In the genomic region with DNA sequence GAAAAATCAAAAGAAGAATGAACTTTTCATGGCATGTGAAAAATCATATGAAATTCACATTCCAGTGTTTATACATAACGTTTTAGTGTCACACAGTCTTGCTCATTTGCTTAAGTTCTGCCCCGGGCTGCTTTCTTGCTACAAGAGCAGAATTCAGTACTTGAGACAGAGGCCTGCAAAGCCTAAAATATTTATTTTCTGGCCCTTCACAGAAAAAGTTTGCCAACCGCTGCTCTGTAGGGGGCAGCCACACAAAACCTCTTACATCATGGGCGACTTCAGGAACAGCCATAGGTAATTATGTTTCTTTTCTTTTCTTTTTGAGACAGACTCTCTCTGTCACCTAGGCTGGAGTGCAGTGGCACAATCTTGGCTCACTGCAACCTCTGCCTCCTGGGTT, we compare ENCODE assay signal across 8 cellular contexts. TPM values are rescaled to one million over a fixed set of nuclear protein-coding genes. Genes with fewer than 3 reads are reported as not detected.
DNase-seq lines count a peak whose midpoint lies in the region; TF ChIP-seq lines count a peak whose summit lies in the region.

No MANE protein-coding gene starts in this region.

- no peaks in the 10 kb centered on the region for H3F3A ChIP-seq in SK-N-SH (replicated peaks; ENCODE audit: insufficient read depth)

- no peak for DNase-seq in SK-N-SH
- DNase-seq in esophagus muscularis mucosa (ENCODE audit: extremely low spot score), result no peak
- peak; percentile 85 for DNase-seq in osteoblast (ENCODE audit: insufficient read length, low spot score, missing footprints)
- no peak for DNase-seq in stimulated activated CD4-positive, alpha-beta T cell treated with anti-CD3 and anti-CD28 coated beads, Interleukin-4, amount 100 ng/mL, for 24 hours
- no peak for DNase-seq in SK-N-DZ (ENCODE audit: low spot score)
- DNase-seq in NCI-H2029 (lab: John Stamatoyannopoulos, UW), result no peak

- H3K36me3 ChIP-seq in SK-N-SH (replicated peaks in 1 of 2; ENCODE audit: control insufficient read depth in 1 of 2, insufficient read depth in 2 of 2, low read length in 1 of 2) (peaks cover 0 to 13% of the 10 kb centered on the region in 2 experiments), esophagus muscularis mucosa (peaks cover 2 to 18% (median 14%) of the 10 kb centered on the region in 4 donors), osteoblast (ENCODE audit: insufficient read depth, low read length) (no peaks in the 10 kb centered on the region)

- peaks cover 8 to 15% of the 10 kb centered on the region in 2 experiments; a peak in 3 of 4 replicates for H3K4me1 ChIP-seq in SK-N-SH (ENCODE audit: control insufficient read depth in 1 of 2, insufficient read depth in 2 of 2, low read depth in 1 of 2, low read length in 1 of 2)
- peaks cover 24 to 41% (median 34%) of the 10 kb centered on the region in 4 donors for H3K4me1 ChIP-seq in esophagus muscularis mucosa
- peaks cover 21% of the 10 kb centered on the region for H3K4me1 ChIP-seq in osteoblast (ENCODE audit: insufficient read depth, low read length)

- intact Hi-C loops in esophagus muscularis mucosa (cut with DNase I), result loop anchor here (5.0 kb wide), 1 partner anchor 109 kb away; the partner anchor contains the start of gene SNX15

- peak overlapping the region; percentile 94 for H2AFZ ChIP-seq in SK-N-SH (ENCODE audit: low read depth)
- H2AFZ ChIP-seq in osteoblast (ENCODE audit: low read length), result peak overlapping the region; percentile 81

- H4K20me1 ChIP-seq in SK-N-SH (ENCODE audit: insufficient read depth), result no peaks in the 10 kb centered on the region
- no peaks in the 10 kb centered on the region for H4K20me1 ChIP-seq in osteoblast (ENCODE audit: insufficient read depth, low read length)

- TF ChIP-seq RAD21 in SK-N-SH (IDR thresholded peaks at IDR 0.05; ENCODE audit: low read length), result peak; percentile 42; the same call in 1 of the 2 replicates

- POLR2A ChIA-PET in SK-N-SH (lab: Yijun Ruan, JAX), result no interaction called here

- CTCF ChIA-PET in SK-N-SH (lab: Yijun Ruan, JAX), result interaction anchor here (0.5 to 2.5 kb wide), 11 partner anchors 16 to 549 kb away, joined by 3 to 8 read pairs (median 3); partner anchors contain the start of genes ARL2 and BATF2

- H3K27me3 ChIP-seq in SK-N-SH (ENCODE audit: insufficient read depth) (no peaks in the 10 kb centered on the region), esophagus muscularis mucosa (no peaks in the 10 kb centered on the region), osteoblast (ENCODE audit: insufficient read depth, low read length) (no peaks in the 10 kb centered on the region)

- peak overlapping the region; percentile 70 to 96 for H3K4me3 ChIP-seq in SK-N-SH (ENCODE audit: low read depth in 2 of 2, low read length in 1 of 2)
- peak overlapping the region; percentile 75 to 98 (median 92) for H3K4me3 ChIP-seq in esophagus muscularis mucosa
- peak overlapping the region; percentile 75 for H3K4me3 ChIP-seq in osteoblast (ENCODE audit: insufficient read depth, low read length)

- H3K9me3 ChIP-seq in SK-N-SH, result no peaks in the 10 kb centered on the region
- no peaks in the 10 kb centered on the region for H3K9me3 ChIP-seq in esophagus muscularis mucosa
- no peaks in the 10 kb centered on the region for H3K9me3 ChIP-seq in osteoblast (ENCODE audit: low read depth, low read length)

- WGBS in SK-N-SH (ENCODE audit: low lambda C conversion rate), result 23% methylated on average over 4 of the region's 4 CpGs
- WGBS in esophagus muscularis mucosa, result 16% methylated on average over 4 of the region's 4 CpGs

- H3K79me2 ChIP-seq in SK-N-SH (ENCODE audit: insufficient read depth), result peaks cover 16% of the 10 kb centered on the region; the same call in 1 of the 2 replicates
- peaks cover 22% of the 10 kb centered on the region for H3K79me2 ChIP-seq in osteoblast (ENCODE audit: insufficient read depth, low read length)

- peak overlapping the region; percentile 78 for H3K9ac ChIP-seq in SK-N-SH

- H3K9me2 ChIP-seq in SK-N-SH, result no peaks in the 10 kb centered on the region

- H3K4me2 ChIP-seq in SK-N-SH, result peak overlapping the region; percentile 92
- H3K4me2 ChIP-seq in osteoblast (ENCODE audit: insufficient read depth, low read length), result peak overlapping the region; percentile 94

- H3K27ac ChIP-seq in 22Rv1 (peak overlapping the region; percentile 65), SK-N-SH (ENCODE audit: low read depth in 2 of 2, low read length in 1 of 2) (peak overlapping the region; percentile 58 to 77; a peak in 3 of 4 replicates), esophagus muscularis mucosa (replicated peaks in 1 of 4) (peak overlapping the region; percentile 78 to 88 (median 84)), osteoblast (ENCODE audit: low read depth, low read length) (peak overlapping the region; percentile 70)

- no peak for TF ChIP-seq POLR2A in esophagus muscularis mucosa (IDR thresholded peaks at IDR 0.05; ENCODE audit: low read depth)

- TF ChIP-seq EP300 in SK-N-SH (IDR thresholded peaks at IDR 0.05; ENCODE audit: borderline replicate concordance in 1 of 2, low read depth in 1 of 2, low read length in 1 of 2) (no peak), esophagus muscularis mucosa (IDR thresholded peaks at IDR 0.05) (no peak)

- TF ChIP-seq CTCF in 22Rv1 (IDR thresholded peaks at IDR 0.05) (peak; percentile 29), GM12873 (IDR thresholded peaks at IDR 0.05; ENCODE audit: insufficient read depth, low read depth, low read length, missing control alignments) (peak; percentile 32), SK-N-SH (IDR thresholded peaks at IDR 0.05) (peak; percentile 46), esophagus muscularis mucosa (IDR thresholded peaks at IDR 0.05) (peak in 1 of 3 experiments; percentile 11), osteoblast (IDR thresholded peaks at IDR 0.05; ENCODE audit: extremely low read depth, low read depth, low read length) (peak; percentile 30)

TF ChIP-seq in SK-N-SH, 30 proteins besides CTCF, POLR2A, EP300 and RAD21 (continues in another document):
- no peak for TF ChIP-seq SIN3A (IDR thresholded peaks at IDR 0.05; ENCODE audit: borderline replicate concordance, low read depth, low read length)
- TF ChIP-seq, protein P1, sequence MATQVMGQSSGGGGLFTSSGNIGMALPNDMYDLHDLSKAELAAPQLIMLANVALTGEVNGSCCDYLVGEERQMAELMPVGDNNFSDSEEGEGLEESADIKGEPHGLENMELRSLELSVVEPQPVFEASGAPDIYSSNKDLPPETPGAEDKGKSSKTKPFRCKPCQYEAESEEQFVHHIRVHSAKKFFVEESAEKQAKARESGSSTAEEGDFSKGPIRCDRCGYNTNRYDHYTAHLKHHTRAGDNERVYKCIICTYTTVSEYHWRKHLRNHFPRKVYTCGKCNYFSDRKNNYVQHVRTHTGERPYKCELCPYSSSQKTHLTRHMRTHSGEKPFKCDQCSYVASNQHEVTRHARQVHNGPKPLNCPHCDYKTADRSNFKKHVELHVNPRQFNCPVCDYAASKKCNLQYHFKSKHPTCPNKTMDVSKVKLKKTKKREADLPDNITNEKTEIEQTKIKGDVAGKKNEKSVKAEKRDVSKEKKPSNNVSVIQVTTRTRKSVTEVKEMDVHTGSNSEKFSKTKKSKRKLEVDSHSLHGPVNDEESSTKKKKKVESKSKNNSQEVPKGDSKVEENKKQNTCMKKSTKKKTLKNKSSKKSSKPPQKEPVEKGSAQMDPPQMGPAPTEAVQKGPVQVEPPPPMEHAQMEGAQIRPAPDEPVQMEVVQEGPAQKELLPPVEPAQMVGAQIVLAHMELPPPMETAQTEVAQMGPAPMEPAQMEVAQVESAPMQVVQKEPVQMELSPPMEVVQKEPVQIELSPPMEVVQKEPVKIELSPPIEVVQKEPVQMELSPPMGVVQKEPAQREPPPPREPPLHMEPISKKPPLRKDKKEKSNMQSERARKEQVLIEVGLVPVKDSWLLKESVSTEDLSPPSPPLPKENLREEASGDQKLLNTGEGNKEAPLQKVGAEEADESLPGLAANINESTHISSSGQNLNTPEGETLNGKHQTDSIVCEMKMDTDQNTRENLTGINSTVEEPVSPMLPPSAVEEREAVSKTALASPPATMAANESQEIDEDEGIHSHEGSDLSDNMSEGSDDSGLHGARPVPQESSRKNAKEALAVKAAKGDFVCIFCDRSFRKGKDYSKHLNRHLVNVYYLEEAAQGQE (IDR thresholded peaks at IDR 0.05; ENCODE audit: low read depth, low read length), result peak; percentile 69

RNA-seq across cellular contexts. Expression of gene ATG2A, which starts 1.0 kb away (rescaled TPM):
- polyA plus RNA-seq in SK-N-SH (2012; rRNA removed), result 6.2 and 7.1 TPM in 2 replicates
- polyA plus RNA-seq in SK-N-SH (2012; cell fraction: cytosol; rRNA removed), result 1.7 and 3.1 TPM in 2 replicates
- polyA plus RNA-seq in SK-N-SH (2012; cell fraction: nucleus; rRNA removed), result 21.7 and 27.5 TPM in 2 replicates
- total RNA-seq in esophagus muscularis mucosa, result 10 to 100 TPM; 19.9 to 28.7 (median 26.1) TPM
- total RNA-seq in osteoblast, result 20.0 and 25.7 TPM in 2 replicates
- 5.0 and 5.6 TPM in 2 replicates for polyA plus RNA-seq in SK-N-DZ (2014; cell fraction: cytosol; rRNA removed)
- polyA plus RNA-seq in SK-N-DZ (2014; cell fraction: nucleus; rRNA removed), result 18.2 and 29.8 TPM in 2 replicates

RNA-seq across cellular contexts. Expression of gene PPP2R5B, which starts 6.4 kb away (rescaled TPM):
- polyA plus RNA-seq in SK-N-SH (2012; rRNA removed), result 15.1 and 16.7 TPM in 2 replicates
- 8.2 and 11.7 TPM in 2 replicates for polyA plus RNA-seq in SK-N-SH (2012; cell fraction: cytosol; rRNA removed)
- 40.9 and 48.9 TPM in 2 replicates for polyA plus RNA-seq in SK-N-SH (2012; cell fraction: nucleus; rRNA removed)
- total RNA-seq in esophagus muscularis mucosa (10 to 100 TPM; 24.1 to 38.8 (median 29.0) TPM), osteoblast (6.2 and 6.8 TPM in 2 replicates)
- polyA plus RNA-seq in SK-N-DZ (2014; cell fraction: cytosol; rRNA removed), result 4.8 and 5.5 TPM in 2 replicates
- polyA plus RNA-seq in SK-N-DZ (2014; cell fraction: nucleus; rRNA removed), result 10.7 and 18.2 TPM in 2 replicates

RNA-seq across cellular contexts. Expression of gene GPHA2, which starts 17.6 kb away (rescaled TPM):
- polyA plus RNA-seq in SK-N-SH (2012; rRNA removed), result not detected in 2 replicates
- polyA plus RNA-seq in SK-N-SH (2012; cell fraction: cytosol; rRNA removed), result not detected in 2 replicates
- polyA plus RNA-seq in SK-N-SH (2012; cell fraction: nucleus; rRNA removed), result not detected in 2 replicates
- not detected for total RNA-seq in esophagus muscularis mucosa
- total RNA-seq in osteoblast, result not detected in 2 replicates
- not detected in 2 replicates for polyA plus RNA-seq in SK-N-DZ (2014; cell fraction: cytosol; rRNA removed)
- 0.27 TPM in 1 of 2 replicates, not detected in the other for polyA plus RNA-seq in SK-N-DZ (2014; cell fraction: nucleus; rRNA removed)

RNA-seq across cellular contexts. Expression of gene EHD1, which starts 39.6 kb away (rescaled TPM):
- polyA plus RNA-seq in SK-N-SH (2012; rRNA removed), result 57.6 and 93.3 TPM in 2 replicates
- 34.4 and 51.6 TPM in 2 replicates for polyA plus RNA-seq in SK-N-SH (2012; cell fraction: cytosol; rRNA removed)
- polyA plus RNA-seq in SK-N-SH (2012; cell fraction: nucleus; rRNA removed), result 104 and 118 TPM in 2 replicates
- total RNA-seq in esophagus muscularis mucosa (100 to 1,000 TPM in 2 of 4 donors, 10 to 100 TPM in 2; 57.0 to 193 (median 104) TPM), osteoblast (51.3 and 51.4 TPM in 2 replicates)
- 28.2 TPM in 2 replicates for polyA plus RNA-seq in SK-N-DZ (2014; cell fraction: cytosol; rRNA removed)
- 8.5 and 14.2 TPM in 2 replicates for polyA plus RNA-seq in SK-N-DZ (2014; cell fraction: nucleus; rRNA removed)

RNA-seq across cellular contexts. Expression of gene MAJIN, which starts 53.9 kb away (rescaled TPM):
- not detected in 2 replicates for polyA plus RNA-seq in SK-N-SH (2012; rRNA removed)
- polyA plus RNA-seq in SK-N-SH (2012; cell fraction: cytosol; rRNA removed), result not detected in 2 replicates
- polyA plus RNA-seq in SK-N-SH (2012; cell fraction: nucleus; rRNA removed), result not detected in 2 replicates
- total RNA-seq in esophagus muscularis mucosa, result not detected
- not detected in 2 replicates for total RNA-seq in osteoblast
- 5.2 TPM in 1 of 2 replicates, not detected in the other for polyA plus RNA-seq in SK-N-DZ (2014; cell fraction: cytosol; rRNA removed)
- polyA plus RNA-seq in SK-N-DZ (2014; cell fraction: nucleus; rRNA removed), result not detected in 2 replicates
